Comparison of ENCODE assay signal across 19 cellular contexts in the genomic region with DNA sequence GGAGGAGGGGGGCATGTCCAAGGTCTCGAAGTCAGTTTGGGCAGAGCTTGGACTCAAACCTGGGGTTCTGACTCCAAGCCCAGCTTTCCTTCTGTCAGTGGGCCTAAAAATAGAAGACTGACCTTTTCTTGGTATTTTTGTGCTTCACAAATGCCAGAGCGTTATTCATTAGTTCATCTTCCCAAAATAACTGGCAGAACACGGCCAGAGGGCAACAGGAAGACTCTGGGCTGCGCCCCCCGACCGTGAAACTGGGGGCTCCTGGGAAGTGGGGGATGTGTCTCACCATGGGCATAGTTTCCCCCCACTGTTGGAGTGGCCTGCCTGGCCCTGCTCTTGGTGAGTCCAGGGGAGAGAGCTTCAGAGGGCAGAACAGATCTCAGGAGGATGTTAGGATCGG.
DNase-seq lines count a peak whose midpoint lies in the region; ATAC-seq and TF ChIP-seq lines count a peak whose summit lies in the region.
"Had no signal": no experiment of that assay in that cellular context is flagged by ENCODE, and none has a peak within 500 bp of the region (broad histone marks: within the 10 kb centered on the region; RNA-seq: fewer than 3 reads in every experiment).

No MANE protein-coding gene starts in this region.

- H3K9me3 ChIP-seq in esophagus squamous epithelium, result no peaks in the 10 kb centered on the region
- no peaks in the 10 kb centered on the region for H3K9me3 ChIP-seq in aorta (ENCODE audit: control insufficient read depth, low read length)

- no peaks in the 10 kb centered on the region for H3K9me3 Mint-ChIP-seq in activated naive CD8-positive, alpha-beta T cell treated with anti-CD3 and anti-CD28 coated beads, Interleukin-2, amount 10 ng/mL, durations not matched to agents 7 days and 5 days
- H3K9me3 Mint-ChIP-seq in activated naive CD8-positive, alpha-beta T cell treated with anti-CD3 and anti-CD28 coated beads for 36 hours, result peaks cover 4% of the 10 kb centered on the region
- H3K9me3 Mint-ChIP-seq in nephron, result no peaks in the 10 kb centered on the region
- H3K9me3 Mint-ChIP-seq: activated T-helper 17 cell treated with anti-CD3 and anti-CD28 coated beads, Interleukin-2, amount 50 U/mL, for 72 hours; GM23338 had no signal

- peak overlapping the region; percentile 90 for H3K27ac Mint-ChIP-seq in activated naive CD8-positive, alpha-beta T cell treated with anti-CD3 and anti-CD28 coated beads, Interleukin-2, amount 10 ng/mL, durations not matched to agents 7 days and 5 days
- H3K27ac Mint-ChIP-seq in activated naive CD8-positive, alpha-beta T cell treated with anti-CD3 and anti-CD28 coated beads for 36 hours, result no peak overlapping the region
- peak overlapping the region; percentile 12 to 39 (median 16) for H3K27ac Mint-ChIP-seq in nephron
- H3K27ac Mint-ChIP-seq: GM23338 had no signal

- POLR2A ChIA-PET in activated naive CD8-positive, alpha-beta T cell treated with anti-CD3 and anti-CD28 coated beads, Interleukin-2, amount 10 ng/mL, durations not matched to agents 7 days and 5 days (lab: Charles Lee), result interaction anchor here (1.0 to 6.0 kb wide), 6 partner anchors 22 to 110 kb away, joined by 3 to 50 read pairs (median 6); partner anchors contain the start of gene SOCS1

- ATAC-seq in activated naive CD8-positive, alpha-beta T cell treated with anti-CD3 and anti-CD28 coated beads, Interleukin-2, amount 10 ng/mL, durations not matched to agents 7 days and 5 days (ENCODE audit: low read depth), result no peak
- ATAC-seq in aorta (ENCODE audit: low FRiP score), result peak; percentile 64
- ATAC-seq: activated T-helper 17 cell treated with anti-CD3 and anti-CD28 coated beads, Interleukin-2, amount 50 U/mL, for 72 hours; GM23338 had no signal

- H3K27me3 ChIP-seq in esophagus squamous epithelium, result no peaks in the 10 kb centered on the region
- no peaks in the 10 kb centered on the region for H3K27me3 ChIP-seq in aorta (ENCODE audit: control insufficient read depth in 1 of 2, insufficient read depth in 2 of 2, low read length in 1 of 2)

- peak overlapping the region in 3 of 4 donors; percentile 48 to 73 (median 50) for H3K27ac ChIP-seq in esophagus squamous epithelium
- H3K27ac ChIP-seq in aorta (ENCODE audit: low read depth in 1 of 2, low read length in 2 of 2), result peak overlapping the region; percentile 84 to 97
- H3K27ac ChIP-seq: parathyroid adenoma had no signal

- 43 to 54% methylated on average over 3 to 7 of the region's 7 CpGs for WGBS in esophagus squamous epithelium, 2 donors
- WGBS in aorta, 2 donors, result 1 to 5% methylated on average over 7 of the region's 7 CpGs

- DNase-seq in activated naive CD8-positive, alpha-beta T cell treated with anti-CD3 and anti-CD28 coated beads, Interleukin-2, amount 10 ng/mL, durations not matched to agents 7 days and 5 days, result no peak
- DNase-seq in activated naive CD8-positive, alpha-beta T cell treated with anti-CD3 and anti-CD28 coated beads for 36 hours, result no peak
- no peak for DNase-seq in esophagus squamous epithelium (lab: John Stamatoyannopoulos, UW)
- no peak for DNase-seq in aorta
- DNase-seq in DMS53 (lab: John Stamatoyannopoulos, UW), result no peak
- no peak for DNase-seq in Kasumi-1 (lab: John Stamatoyannopoulos, UW)
- DNase-seq in NCI-H345 (lab: John Stamatoyannopoulos, UW), result no peak
- DNase-seq: Calu3; effector memory CD4-positive, alpha-beta T cell; islet precursor cell; midbrain; MV-4-11; RPMI8226; stimulated activated CD8-positive, alpha-beta memory T cell treated with anti-CD3 and anti-CD28 coated beads, Interleukin-4, amount 100 ng/mL, for 48 hours had no signal

- peaks cover 78% of the 10 kb centered on the region for H3K4me1 Mint-ChIP-seq in activated naive CD8-positive, alpha-beta T cell treated with anti-CD3 and anti-CD28 coated beads, Interleukin-2, amount 10 ng/mL, durations not matched to agents 7 days and 5 days
- H3K4me1 Mint-ChIP-seq in activated naive CD8-positive, alpha-beta T cell treated with anti-CD3 and anti-CD28 coated beads for 36 hours, result peaks cover 40% of the 10 kb centered on the region
- H3K4me1 Mint-ChIP-seq in nephron, result peaks cover 44% of the 10 kb centered on the region

- H3K36me3 ChIP-seq in esophagus squamous epithelium, result peaks cover 0 to 13% (median 0%) of the 10 kb centered on the region in 3 donors
- H3K36me3 ChIP-seq in aorta (ENCODE audit: control insufficient read depth in 1 of 2, insufficient read depth in 2 of 2, low read length in 1 of 2), result no peaks in the 10 kb centered on the region

- no peak overlapping the region for H3K4me3 ChIP-seq in esophagus squamous epithelium
- no peak overlapping the region for H3K4me3 ChIP-seq in aorta (ENCODE audit: low read length in 2 of 2)
- H3K4me3 ChIP-seq: GM23338 had no signal

- intact Hi-C loops in esophagus squamous epithelium (cut with DNase I) (no loop called here), aorta (cut with DNase I) (loop anchor here in 1 of 2 donors (5.0 kb wide), 1 partner anchor 35 kb away; no protein-coding TSS in a partner anchor)

- H3K4me1 ChIP-seq in esophagus squamous epithelium (peaks cover 0 to 30% (median 9%) of the 10 kb centered on the region in 3 donors), aorta (ENCODE audit: control insufficient read depth in 1 of 2, insufficient read depth in 2 of 2, low read length in 2 of 2) (peaks cover 8 to 11% of the 10 kb centered on the region in 2 donors)

- peaks cover 31% of the 10 kb centered on the region for H3K36me3 Mint-ChIP-seq in activated naive CD8-positive, alpha-beta T cell treated with anti-CD3 and anti-CD28 coated beads, Interleukin-2, amount 10 ng/mL, durations not matched to agents 7 days and 5 days
- peaks cover 10% of the 10 kb centered on the region for H3K36me3 Mint-ChIP-seq in activated naive CD8-positive, alpha-beta T cell treated with anti-CD3 and anti-CD28 coated beads for 36 hours
- H3K36me3 Mint-ChIP-seq in nephron (ENCODE audit: low read depth), result peaks cover 2% of the 10 kb centered on the region

- H3K4me3 Mint-ChIP-seq in activated naive CD8-positive, alpha-beta T cell treated with anti-CD3 and anti-CD28 coated beads, Interleukin-2, amount 10 ng/mL, durations not matched to agents 7 days and 5 days, result no peak overlapping the region
- no peak overlapping the region for H3K4me3 Mint-ChIP-seq in activated naive CD8-positive, alpha-beta T cell treated with anti-CD3 and anti-CD28 coated beads for 36 hours
- no peak overlapping the region for H3K4me3 Mint-ChIP-seq in nephron
- H3K4me3 Mint-ChIP-seq: GM23338; T-helper 1 cell treated with Interleukin-12 subunit alpha and Interleukin-12 subunit beta and Interleukin-4 antibody, amounts not matched to agents 30 μg/mL and 1 μg/mL, for 36 hours had no signal

- no peak for TF ChIP-seq CTCF in esophagus squamous epithelium (IDR thresholded peaks at IDR 0.05)
- TF ChIP-seq CTCF in nephron (IDR thresholded peaks at IDR 0.05; ENCODE audit: unreplicated experiment in 3 of 3), result no peak

- no peak for TF ChIP-seq POLR2A in esophagus squamous epithelium (IDR thresholded peaks at IDR 0.05)

- no peaks in the 10 kb centered on the region for H3K27me3 Mint-ChIP-seq in activated naive CD8-positive, alpha-beta T cell treated with anti-CD3 and anti-CD28 coated beads, Interleukin-2, amount 10 ng/mL, durations not matched to agents 7 days and 5 days
- H3K27me3 Mint-ChIP-seq in activated naive CD8-positive, alpha-beta T cell treated with anti-CD3 and anti-CD28 coated beads for 36 hours, result no peaks in the 10 kb centered on the region
- peaks cover 7% of the 10 kb centered on the region for H3K27me3 Mint-ChIP-seq in nephron (ENCODE audit: low read depth)
- H3K27me3 Mint-ChIP-seq: activated T-helper 17 cell treated with anti-CD3 and anti-CD28 coated beads, Interleukin-2, amount 50 U/mL, for 72 hours had no signal
